1 cellular context compared by ENCODE assay signal in genomic region chr10:89646833-89647570, GRCh38.
A peak's percentile ranks its signal among the peaks of the same experiment; 100 is the strongest.
TF ChIP-seq lines count a peak whose summit lies in the region.

No MANE protein-coding gene starts in this region.

TF ChIP-seq in GM12878, 131 proteins besides CTCF, POLR2A, EP300 and RAD21:
- no peak for TF ChIP-seq TCF3 (IDR thresholded peaks at IDR 0.05; ENCODE audit: borderline replicate concordance, insufficient read depth, low read depth, low read length)
- TF ChIP-seq ZNF384 (IDR thresholded peaks at IDR 0.05; ENCODE audit: borderline replicate concordance, low read depth, low read length), result peak; percentile 51; the same call in 1 of the 2 replicates
- no peak for TF ChIP-seq ZBTB4 (CRISPR knock-in tag; IDR thresholded peaks at IDR 0.05)
- no peak for TF ChIP-seq IKZF2 (IDR thresholded peaks at IDR 0.05)
